ENCODE assay signal across 12 cellular contexts in the genomic region with DNA sequence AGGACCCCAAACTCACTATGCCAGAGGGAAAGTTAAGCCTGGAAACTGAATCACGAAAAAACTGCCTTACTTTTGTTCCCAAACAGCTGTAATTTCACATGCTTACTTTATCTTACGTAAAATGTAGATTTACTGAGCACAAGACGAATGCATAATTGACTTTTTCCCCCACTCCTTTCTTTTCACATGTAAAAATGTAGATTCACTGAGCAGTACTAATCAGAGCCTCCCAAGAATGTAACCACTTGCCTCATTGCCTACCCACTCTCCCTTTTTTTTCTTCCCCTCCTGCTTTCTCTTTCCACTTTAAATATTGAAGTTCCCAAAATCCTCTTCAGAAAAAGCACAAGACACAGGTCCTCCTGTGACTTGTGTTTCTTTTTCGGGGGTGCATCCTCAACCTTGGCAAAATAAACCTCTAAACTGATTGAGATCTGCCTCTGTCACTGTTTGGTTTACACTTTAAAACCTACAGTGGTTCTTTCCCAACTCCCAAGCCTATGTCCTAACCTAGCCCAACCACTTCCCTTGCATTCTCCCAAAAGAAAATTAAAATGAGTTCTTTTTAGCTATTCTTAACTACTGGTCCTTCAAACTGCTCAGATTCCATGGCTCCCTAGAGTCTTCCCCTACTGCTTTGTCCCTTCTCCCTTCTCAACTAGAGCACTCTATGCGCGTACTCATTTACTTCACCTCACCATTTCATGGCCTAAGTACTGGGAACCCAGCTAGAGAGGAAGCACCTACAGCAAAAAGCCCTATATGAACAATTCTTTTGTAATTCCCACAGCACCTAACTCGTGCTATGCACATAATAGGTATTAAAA.
DNase-seq lines count a peak whose midpoint lies in the region; ATAC-seq, FAIRE-seq and TF ChIP-seq lines count a peak whose summit lies in the region.
"Had no signal": no experiment of that assay in that cellular context is flagged by ENCODE, and none has a peak within 500 bp of the region (broad histone marks: within the 10 kb centered on the region; RNA-seq: fewer than 3 reads in every experiment).

No MANE protein-coding gene starts in this region.

- H3K9me2 ChIP-seq in GM23338 (ENCODE audit: insufficient read depth) (no peaks in the 10 kb centered on the region), MM.1S (replicated peaks; ENCODE audit: insufficient read depth, low read length) (no peaks in the 10 kb centered on the region)

- 0 out of 3 replicates have a peak, but pooled peaks cover 3% of the 10 kb centered on the region for H3K9me3 Mint-ChIP-seq in GM23338

- peaks cover 29% of the 10 kb centered on the region for H3K36me3 Mint-ChIP-seq in GM23338 (ENCODE audit: low read depth)

- peaks cover 47% of the 10 kb centered on the region for H3K4me1 ChIP-seq in GM23338 (ENCODE audit: insufficient read depth)
- no peaks in the 10 kb centered on the region for H3K4me1 ChIP-seq in MM.1S (ENCODE audit: low read length)

- peak; percentile 88 for ATAC-seq in GM23338
- peak; percentile 9 for ATAC-seq in sciatic nerve
- ATAC-seq in GM19463 (IDR thresholded peaks at IDR 0.05; ENCODE audit: unreplicated experiment) = no peak

- TF ChIP-seq CTCF in GM23338 (conservative IDR thresholded peaks at IDR 0.05; ENCODE audit: low read depth in 2 of 2) (no peak), MM.1S (IDR thresholded peaks at IDR 0.05; ENCODE audit: low read length) (no peak)

- no peaks in the 10 kb centered on the region for H4K20me1 ChIP-seq in GM23338 (replicated peaks; ENCODE audit: insufficient read depth)
- peaks cover 49% of the 10 kb centered on the region for H4K20me1 ChIP-seq in MM.1S (ENCODE audit: insufficient read depth, low read length)

- H3K27me3 ChIP-seq in GM23338 (ENCODE audit: insufficient read depth) = no peaks in the 10 kb centered on the region
- H3K27me3 ChIP-seq in MM.1S (replicated peaks; ENCODE audit: insufficient read depth, low read length) = no peaks in the 10 kb centered on the region

- no peak for FAIRE-seq in GM12891 (lab: Jason Lieb, UNC)

- H3K27me3 Mint-ChIP-seq in GM23338 (ENCODE audit: insufficient read depth, low read depth, poor library complexity) = peaks cover 3% of the 10 kb centered on the region

- peak overlapping the region; percentile 93 for H3K27ac ChIP-seq in GM23338 (ENCODE audit: low read depth)
- H3K27ac ChIP-seq in SK-N-MC = peak overlapping the region; percentile 55
- no peak overlapping the region for H3K27ac ChIP-seq in MM.1S (ENCODE audit: low read length)

- H2AFZ ChIP-seq in GM23338 = no peak overlapping the region
- no peak overlapping the region for H2AFZ ChIP-seq in MM.1S (ENCODE audit: low read length)

- H3K9me3 ChIP-seq in SK-N-MC (ENCODE audit: low read depth, low read length) (no peaks in the 10 kb centered on the region), MM.1S (replicated peaks; ENCODE audit: insufficient read depth, low read length) (no peaks in the 10 kb centered on the region)

- H3F3A ChIP-seq in GM23338 (replicated peaks; ENCODE audit: low read depth) = peaks cover 10% of the 10 kb centered on the region; the same call in 1 of the 2 replicates
- H3F3A ChIP-seq in MM.1S (ENCODE audit: insufficient read depth, low read length) = no peaks in the 10 kb centered on the region; the same call in 1 of the 2 replicates

- H3K4me2 ChIP-seq in GM23338 (peak overlapping the region; percentile 61), MM.1S (ENCODE audit: low read depth, low read length) (no peak overlapping the region)

- peak overlapping the region; percentile 98 for H3K27ac Mint-ChIP-seq in GM23338

- peak overlapping the region; percentile 36 for H3K4me3 ChIP-seq in GM23338
- H3K4me3 ChIP-seq in SK-N-MC = no peak overlapping the region
- no peak overlapping the region for H3K4me3 ChIP-seq in MM.1S (ENCODE audit: low read length)

- DNase-seq in GM23338 (ENCODE audit: low spot score) (peak; percentile 85), SK-N-MC (ENCODE audit: low read depth, low spot score) (no peak), fibroblast of peridontal ligament (ENCODE audit: extremely low read depth) (peak; percentile 38), sciatic nerve (ENCODE audit: low spot score) (no peak), MM.1S (no peak), GM12891 (ENCODE audit: insufficient read length, low spot score) (no peak)
- DNase-seq: COR-L47, hippocampal formation, NCI-H1436, NCI-H510A treated with DMSO at 0.1 percent for 48 hours, T1000 had no signal

- H3K4me1 Mint-ChIP-seq in GM23338 = peaks cover 51% of the 10 kb centered on the region

- no peak for TF ChIP-seq POLR2A in GM12891 (IDR thresholded peaks at IDR 0.05; ENCODE audit: low read depth, low read length)

- H3K79me2 ChIP-seq in GM23338 (replicated peaks; ENCODE audit: insufficient read depth) (peaks cover 73% of the 10 kb centered on the region), MM.1S (ENCODE audit: low read length) (peaks cover 97% of the 10 kb centered on the region)

- no peak overlapping the region for H3K9ac ChIP-seq in SK-N-MC (ENCODE audit: insufficient read length)
- no peak overlapping the region for H3K9ac ChIP-seq in MM.1S (ENCODE audit: low read length)

- H3K36me3 ChIP-seq in GM23338 (ENCODE audit: insufficient read depth) (no peaks in the 10 kb centered on the region), SK-N-MC (ENCODE audit: insufficient read depth, low read length) (peaks cover 12% of the 10 kb centered on the region), MM.1S (replicated peaks; ENCODE audit: insufficient read depth, low read length) (peaks cover 7% of the 10 kb centered on the region; the same call in 1 of the 2 replicates)

- H3K4me3 Mint-ChIP-seq in GM23338 = peak overlapping the region; percentile 61

- intact Hi-C loops in sciatic nerve (cut with DNase I) = no loop called here

TF ChIP-seq in GM23338, 12 proteins besides CTCF, POLR2A, EP300 and RAD21 (continues in another document):
- TF ChIP-seq POLR2AphosphoS5 (IDR thresholded peaks at IDR 0.05; ENCODE audit: low read depth) = no peak
- TF ChIP-seq NANOG (IDR thresholded peaks at IDR 0.05; ENCODE audit: borderline replicate concordance) = peak; percentile 23; the same call in 1 of the 2 replicates
- TF ChIP-seq EZH2 (IDR thresholded peaks at IDR 0.05; ENCODE audit: low read depth, unreplicated experiment) = no peak
- TF ChIP-seq REST (IDR thresholded peaks at IDR 0.05; ENCODE audit: unreplicated experiment) = no peak

TF ChIP-seq in GM12891, 5 proteins besides CTCF, POLR2A, EP300 and RAD21:
- no peak for TF ChIP-seq PAX5 (IDR thresholded peaks at IDR 0.05; ENCODE audit: insufficient read depth, low read length, severe bottlenecking)
- no peak for TF ChIP-seq POLR2AphosphoS5 (IDR thresholded peaks at IDR 0.05; ENCODE audit: low read depth, low read length)
- no peak for TF ChIP-seq POU2F2 (IDR thresholded peaks at IDR 0.05; ENCODE audit: low read depth, low read length)
- TF ChIP-seq TAF1 (IDR thresholded peaks at IDR 0.05; ENCODE audit: low read depth, low read length) = no peak
- no peak for TF ChIP-seq SPI1 (IDR thresholded peaks at IDR 0.05; ENCODE audit: low read depth, low read length)

Comparison
In these comparisons a context has a peak if more than half of its experiments do, and no peak if none do; other contexts are left out.
1. DNase-seq: peak in GM23338 (single experiment) and fibroblast of peridontal ligament (single experiment); none in SK-N-MC (single experiment), sciatic nerve (single experiment), MM.1S (single experiment) and GM12891 (single experiment).